ENCODE assay signal across 15 cellular contexts in the genomic region with DNA sequence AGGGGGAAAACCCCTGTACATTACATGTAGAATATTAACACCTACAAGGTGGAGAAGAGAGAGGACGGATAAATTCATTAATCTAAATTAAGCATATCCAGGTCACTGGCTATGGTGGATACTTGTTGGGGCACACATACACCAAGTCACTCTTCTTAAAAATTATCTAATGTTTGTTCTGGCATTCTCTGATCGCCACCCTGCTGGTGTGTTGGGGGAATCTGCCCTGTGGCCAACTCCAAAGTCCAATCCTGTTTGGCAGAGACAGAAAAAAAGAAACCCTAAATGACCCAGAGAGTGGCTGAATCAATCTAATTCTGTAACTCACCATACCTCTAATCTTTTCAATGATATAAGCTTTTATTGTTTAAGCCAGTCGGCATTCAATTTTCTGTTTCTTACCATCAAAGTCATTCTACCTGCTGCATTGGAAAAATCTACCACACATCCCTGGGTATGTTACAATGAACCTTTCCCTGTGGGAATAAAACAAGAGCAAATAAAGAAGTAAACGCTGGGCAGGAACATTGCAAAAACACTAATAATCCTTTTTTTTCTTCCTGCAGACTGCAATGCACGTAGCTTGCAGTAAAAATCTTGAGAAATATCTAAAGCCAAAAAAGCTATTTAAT. TPM values are rescaled to one million over a fixed set of nuclear protein-coding genes. Genes with fewer than 3 reads are reported as not detected.
A peak's percentile ranks its signal among the peaks of the same experiment; 100 is the strongest.
DNase-seq lines count a peak whose midpoint lies in the region; ATAC-seq and TF ChIP-seq lines count a peak whose summit lies in the region.
"Had no signal": no experiment of that assay in that cellular context is flagged by ENCODE, and none has a peak within 500 bp of the region (broad histone marks: within the 10 kb centered on the region; RNA-seq: fewer than 3 reads in every experiment).

No MANE protein-coding gene starts in this region.

- H3K4me3 ChIP-seq in right lobe of liver: peak overlapping the region in 1 of 3 donors; percentile 1
- H3K4me3 ChIP-seq: BLaER1, GM23338 had no signal

- TF ChIP-seq POLR2A in right lobe of liver (IDR thresholded peaks at IDR 0.05): no peak

- H3K9me3 ChIP-seq in right lobe of liver: no peaks in the 10 kb centered on the region
- H3K9me3 ChIP-seq: BLaER1 had no signal

- TF ChIP-seq CTCF in 22Rv1 (IDR thresholded peaks at IDR 0.05) (no peak), right lobe of liver (IDR thresholded peaks at IDR 0.05) (no peak)

- H3K4me1 ChIP-seq in right lobe of liver: peaks cover 0 to 64% (median 23%) of the 10 kb centered on the region in 4 donors

- no peaks in the 10 kb centered on the region for H3K27me3 ChIP-seq in right lobe of liver
- H3K27me3 ChIP-seq: BLaER1 had no signal

- intact Hi-C loops in left colon (cut with DNase I, micrococcal nuclease): no loop called here
- intact Hi-C loops in right lobe of liver (cut with DNase I): no loop called here

- WGBS in right lobe of liver (ENCODE audit: insufficient coverage, low coverage, low lambda C conversion rate, missing lambda C conversion rate): 22% methylated on average over 5 of the region's 5 CpGs

- no peaks in the 10 kb centered on the region for H3K36me3 ChIP-seq in right lobe of liver
- H3K36me3 ChIP-seq: BLaER1 had no signal

- H3K27ac ChIP-seq in 22Rv1 (peak overlapping the region; percentile 48), right lobe of liver (peak overlapping the region; percentile 59 to 95 (median 87))
- H3K27ac ChIP-seq: BLaER1 had no signal

- DNase-seq in HT-29 (ENCODE audit: low spot score): peak; percentile 65
- no peak for DNase-seq in left colon
- peak; percentile 68 to 88 (median 73) for DNase-seq in right lobe of liver
- DNase-seq in NCI-H2107 (lab: John Stamatoyannopoulos, UW): no peak
- DNase-seq in foreskin melanocyte: no peak
- DNase-seq: CD4-positive, alpha-beta memory T cell; DMS153; DMS79; GDM1; HCEC 1CT had no signal

- ATAC-seq in left colon (peak; percentile 40), right lobe of liver (peak; percentile 74 to 89 (median 83)), HG03025 (IDR thresholded peaks at IDR 0.05; ENCODE audit: low FRiP score, unreplicated experiment) (no peak)
- ATAC-seq: GM23338 had no signal

RNA-seq across cellular contexts. Expression of a gene that starts 34.2 kb away (rescaled TPM):
- 0.10 and 0.41 TPM in 2 replicates for total RNA-seq in HT-29 (2014; rRNA removed; shearing (Covaris generic))
- 10 to 100 TPM in 1 of 2 donors, 1 to 10 TPM in 1; 5.6 to 16.1 TPM for total RNA-seq in left colon
- total RNA-seq in right lobe of liver: 10 to 100 TPM; 18.4 to 55.4 (median 25.1) TPM
- total RNA-seq: A673 had no signal

Comparison
In these comparisons a context has a peak if more than half of its experiments do, and no peak if none do; other contexts are left out.
1. DNase-seq: peak in HT-29 (single experiment) and right lobe of liver (3 of 3); none in left colon (0 of 2), NCI-H2107 (single experiment) and foreskin melanocyte (single experiment).